Comparison of ENCODE assay signal across 9 cellular contexts in the genomic region with DNA sequence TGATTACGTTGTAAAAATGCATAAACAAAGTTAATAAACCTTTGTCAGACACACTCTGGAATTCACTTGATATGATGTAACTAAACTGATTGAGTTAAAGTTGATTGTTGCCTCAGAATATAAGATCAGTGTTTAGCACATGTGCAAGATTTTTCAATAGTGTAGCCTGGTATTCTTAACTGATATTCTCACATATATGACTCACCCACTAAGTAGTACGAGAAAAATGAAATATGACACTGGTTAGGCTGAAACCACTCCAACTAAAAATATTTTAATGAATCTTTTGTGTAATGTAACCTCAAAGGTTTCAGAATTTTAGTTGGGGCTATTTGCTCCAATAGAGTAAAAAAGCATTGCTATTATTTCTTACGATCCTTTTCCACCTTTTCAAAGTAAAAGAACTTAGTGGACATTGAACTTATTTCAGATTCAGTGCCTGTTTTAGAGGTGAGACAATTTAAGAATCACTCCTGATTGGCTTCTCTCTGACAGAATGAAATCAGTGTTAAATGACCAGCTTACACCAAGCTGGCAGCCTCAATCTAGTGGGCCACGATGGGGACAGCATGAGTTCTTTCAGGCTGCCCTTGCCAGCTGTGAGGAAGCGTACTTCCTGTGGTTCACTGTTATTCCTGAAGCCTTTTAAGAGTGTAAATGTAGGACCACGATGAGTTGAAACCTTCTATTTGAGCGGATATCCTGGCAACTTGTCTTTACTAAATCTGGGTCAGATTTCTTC.
DNase-seq lines count a peak whose midpoint lies in the region; ATAC-seq and TF ChIP-seq lines count a peak whose summit lies in the region.
"Had no signal": no experiment of that assay in that cellular context is flagged by ENCODE, and none has a peak within 500 bp of the region (broad histone marks: within the 10 kb centered on the region; RNA-seq: fewer than 3 reads in every experiment).

No MANE protein-coding gene starts in this region.

- CTCF ChIA-PET in AG04449 (lab: Yijun Ruan, JAX): no interaction called here

- peak overlapping the region; percentile 76 for H3K27ac ChIP-seq in foreskin keratinocyte

- peak; percentile 92 for ATAC-seq in foreskin keratinocyte
- no peak for ATAC-seq in GM19395 (IDR thresholded peaks at IDR 0.05; ENCODE audit: unreplicated experiment)
- ATAC-seq in HG03469 (IDR thresholded peaks at IDR 0.05; ENCODE audit: unreplicated experiment): no peak

- TF ChIP-seq CTCF in AG04449 (IDR thresholded peaks at IDR 0.05; ENCODE audit: insufficient read depth, low read length, missing control alignments): no peak
- TF ChIP-seq CTCF in foreskin keratinocyte (conservative IDR thresholded peaks at IDR 0.05): no peak

- peaks cover 28% of the 10 kb centered on the region for H3K4me1 ChIP-seq in foreskin keratinocyte

- no peak overlapping the region for H3K4me3 ChIP-seq in AG04449 (ENCODE audit: low read depth, low read length)

- no peaks in the 10 kb centered on the region for H3K27me3 ChIP-seq in foreskin keratinocyte

- peak; percentile 45 for DNase-seq in AG04449 (ENCODE audit: low read depth, low spot score)
- peak; percentile 16 for DNase-seq in HPDE6-E6E7 (ENCODE audit: extremely low spot score)
- peak; percentile 33 to 89 for DNase-seq in SW 1271 (lab: John Stamatoyannopoulos, UW)
- DNase-seq in foreskin keratinocyte: peak; percentile 48 to 76
- DNase-seq in activated CD4-positive, alpha-beta T cell treated with anti-CD3 and anti-CD28 coated beads, Interleukin-2, amount 50 U/mL, for 4 hours: no peak
- DNase-seq in foreskin melanocyte: no peak
- DNase-seq: NCI-H2171 had no signal

- POLR2A ChIA-PET in AG04449 (lab: Yijun Ruan, JAX): no interaction called here

Comparison
In these comparisons a context has a peak if more than half of its experiments do, and no peak if none do; other contexts are left out.
1. DNase-seq: peak in AG04449 (single experiment), HPDE6-E6E7 (single experiment), SW 1271 (2 of 2) and foreskin keratinocyte (2 of 2); none in activated CD4-positive, alpha-beta T cell treated with anti-CD3 and anti-CD28 coated beads, Interleukin-2, amount 50 U/mL, for 4 hours (0 of 2) and foreskin melanocyte (single experiment).